1 cellular context compared by ENCODE assay signal in genomic region chr1:64701886-64702285, GRCh38.
TF ChIP-seq lines count a peak whose summit lies in the region.

No MANE protein-coding gene starts in this region.

TF ChIP-seq in GM23338, 12 proteins besides CTCF, POLR2A, EP300 and RAD21 (continued from another document):
- TF ChIP-seq, protein P1, sequence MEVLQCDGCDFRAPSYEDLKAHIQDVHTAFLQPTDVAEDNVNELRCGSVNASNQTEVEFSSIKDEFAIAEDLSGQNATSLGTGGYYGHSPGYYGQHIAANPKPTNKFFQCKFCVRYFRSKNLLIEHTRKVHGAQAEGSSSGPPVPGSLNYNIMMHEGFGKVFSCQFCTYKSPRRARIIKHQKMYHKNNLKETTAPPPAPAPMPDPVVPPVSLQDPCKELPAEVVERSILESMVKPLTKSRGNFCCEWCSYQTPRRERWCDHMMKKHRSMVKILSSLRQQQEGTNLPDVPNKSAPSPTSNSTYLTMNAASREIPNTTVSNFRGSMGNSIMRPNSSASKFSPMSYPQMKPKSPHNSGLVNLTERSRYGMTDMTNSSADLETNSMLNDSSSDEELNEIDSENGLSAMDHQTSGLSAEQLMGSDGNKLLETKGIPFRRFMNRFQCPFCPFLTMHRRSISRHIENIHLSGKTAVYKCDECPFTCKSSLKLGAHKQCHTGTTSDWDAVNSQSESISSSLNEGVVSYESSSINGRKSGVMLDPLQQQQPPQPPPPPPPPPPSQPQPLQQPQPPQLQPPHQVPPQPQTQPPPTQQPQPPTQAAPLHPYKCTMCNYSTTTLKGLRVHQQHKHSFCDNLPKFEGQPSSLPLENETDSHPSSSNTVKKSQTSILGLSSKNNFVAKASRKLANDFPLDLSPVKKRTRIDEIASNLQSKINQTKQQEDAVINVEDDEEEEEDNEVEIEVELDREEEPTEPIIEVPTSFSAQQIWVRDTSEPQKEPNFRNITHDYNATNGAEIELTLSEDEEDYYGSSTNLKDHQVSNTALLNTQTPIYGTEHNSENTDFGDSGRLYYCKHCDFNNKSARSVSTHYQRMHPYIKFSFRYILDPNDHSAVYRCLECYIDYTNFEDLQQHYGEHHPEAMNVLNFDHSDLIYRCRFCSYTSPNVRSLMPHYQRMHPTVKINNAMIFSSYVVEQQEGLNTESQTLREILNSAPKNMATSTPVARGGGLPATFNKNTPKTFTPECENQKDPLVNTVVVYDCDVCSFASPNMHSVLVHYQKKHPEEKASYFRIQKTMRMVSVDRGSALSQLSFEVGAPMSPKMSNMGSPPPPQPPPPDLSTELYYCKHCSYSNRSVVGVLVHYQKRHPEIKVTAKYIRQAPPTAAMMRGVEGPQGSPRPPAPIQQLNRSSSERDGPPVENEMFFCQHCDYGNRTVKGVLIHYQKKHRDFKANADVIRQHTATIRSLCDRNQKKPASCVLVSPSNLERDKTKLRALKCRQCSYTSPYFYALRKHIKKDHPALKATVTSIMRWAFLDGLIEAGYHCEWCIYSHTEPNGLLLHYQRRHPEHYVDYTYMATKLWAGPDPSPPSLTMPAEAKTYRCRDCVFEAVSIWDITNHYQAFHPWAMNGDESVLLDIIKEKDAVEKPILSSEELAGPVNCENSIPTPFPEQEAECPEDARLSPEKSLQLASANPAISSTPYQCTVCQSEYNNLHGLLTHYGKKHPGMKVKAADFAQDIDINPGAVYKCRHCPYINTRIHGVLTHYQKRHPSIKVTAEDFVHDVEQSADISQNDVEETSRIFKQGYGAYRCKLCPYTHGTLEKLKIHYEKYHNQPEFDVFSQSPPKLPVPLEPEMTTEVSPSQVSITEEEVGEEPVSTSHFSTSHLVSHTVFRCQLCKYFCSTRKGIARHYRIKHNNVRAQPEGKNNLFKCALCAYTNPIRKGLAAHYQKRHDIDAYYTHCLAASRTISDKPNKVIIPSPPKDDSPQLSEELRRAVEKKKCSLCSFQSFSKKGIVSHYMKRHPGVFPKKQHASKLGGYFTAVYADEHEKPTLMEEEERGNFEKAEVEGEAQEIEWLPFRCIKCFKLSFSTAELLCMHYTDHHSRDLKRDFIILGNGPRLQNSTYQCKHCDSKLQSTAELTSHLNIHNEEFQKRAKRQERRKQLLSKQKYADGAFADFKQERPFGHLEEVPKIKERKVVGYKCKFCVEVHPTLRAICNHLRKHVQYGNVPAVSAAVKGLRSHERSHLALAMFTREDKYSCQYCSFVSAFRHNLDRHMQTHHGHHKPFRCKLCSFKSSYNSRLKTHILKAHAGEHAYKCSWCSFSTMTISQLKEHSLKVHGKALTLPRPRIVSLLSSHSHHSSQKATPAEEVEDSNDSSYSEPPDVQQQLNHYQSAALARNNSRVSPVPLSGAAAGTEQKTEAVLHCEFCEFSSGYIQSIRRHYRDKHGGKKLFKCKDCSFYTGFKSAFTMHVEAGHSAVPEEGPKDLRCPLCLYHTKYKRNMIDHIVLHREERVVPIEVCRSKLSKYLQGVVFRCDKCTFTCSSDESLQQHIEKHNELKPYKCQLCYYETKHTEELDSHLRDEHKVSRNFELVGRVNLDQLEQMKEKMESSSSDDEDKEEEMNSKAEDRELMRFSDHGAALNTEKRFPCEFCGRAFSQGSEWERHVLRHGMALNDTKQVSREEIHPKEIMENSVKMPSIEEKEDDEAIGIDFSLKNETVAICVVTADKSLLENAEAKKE (CRISPR knock-in tag; IDR thresholded peaks at IDR 0.05) = no peak
TF ChIP-seq in GM23338: peak in this region for 0.
